In the genomic region with DNA sequence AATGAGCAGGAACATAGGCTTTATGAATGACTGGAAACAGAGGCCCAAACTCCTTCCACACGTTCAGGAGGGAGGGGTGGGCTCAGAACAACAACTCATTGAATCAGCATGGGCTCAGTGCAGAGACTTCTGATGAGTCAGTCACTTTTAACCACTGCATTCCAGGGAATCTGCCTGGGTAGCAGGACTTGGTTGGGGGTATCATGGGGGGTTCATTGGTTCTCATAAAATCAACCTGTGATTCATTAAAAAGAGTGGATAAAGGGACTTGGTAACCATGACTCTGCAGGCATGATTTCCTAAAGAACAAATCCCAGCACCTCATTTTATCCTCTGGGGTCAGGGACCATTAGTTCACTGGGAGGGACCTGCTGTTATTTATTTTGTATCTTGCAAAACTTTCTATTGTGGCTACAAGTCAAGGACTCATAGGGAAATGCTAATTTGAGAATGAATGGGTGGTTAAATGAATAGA, we compare ENCODE assay signal across 13 cellular contexts. TPM values are rescaled to one million over a fixed set of nuclear protein-coding genes. Genes with fewer than 3 reads are reported as not detected.
A peak's percentile ranks its signal among the peaks of the same experiment; 100 is the strongest.
DNase-seq lines count a peak whose midpoint lies in the region; ATAC-seq and TF ChIP-seq lines count a peak whose summit lies in the region.
"Had no signal": no experiment of that assay in that cellular context is flagged by ENCODE, and none has a peak within 500 bp of the region (broad histone marks: within the 10 kb centered on the region; RNA-seq: fewer than 3 reads in every experiment).

No MANE protein-coding gene starts in this region.

- H3K36me3 ChIP-seq in SJSA1 = peaks cover 28% of the 10 kb centered on the region
- H3K36me3 ChIP-seq in osteoblast (ENCODE audit: insufficient read depth, low read length) = no peaks in the 10 kb centered on the region

- no peaks in the 10 kb centered on the region for H3K27me3 ChIP-seq in SJSA1 (replicated peaks)
- H3K27me3 ChIP-seq in osteoblast (ENCODE audit: insufficient read depth, low read length) = no peaks in the 10 kb centered on the region

- H3K4me2 ChIP-seq in osteoblast (ENCODE audit: insufficient read depth, low read length) = peak overlapping the region; percentile 51

- H2AFZ ChIP-seq in osteoblast (ENCODE audit: low read length) = no peak overlapping the region

- no peaks in the 10 kb centered on the region for H3K9me3 ChIP-seq in SJSA1 (replicated peaks)
- no peaks in the 10 kb centered on the region for H3K9me3 ChIP-seq in osteoblast (ENCODE audit: low read depth, low read length)

- DNase-seq in EH (ENCODE audit: low read depth) = peak; percentile 95
- peak; percentile 93 to 97 for DNase-seq in SJSA1 (ENCODE audit: low read depth in 1 of 2, low spot score in 2 of 2)
- peak; percentile 46 for DNase-seq in fibroblast of gingiva (ENCODE audit: low read depth)
- DNase-seq in osteoblast (ENCODE audit: insufficient read length, low spot score, missing footprints) = peak; percentile 84
- DNase-seq in HPDE6-E6E7 (ENCODE audit: extremely low spot score) = no peak
- DNase-seq in activated CD8-positive, alpha-beta memory T cell treated with anti-CD3 and anti-CD28 coated beads, Interleukin-2, amount 50 U/mL, for 4 hours = no peak
- no peak for DNase-seq in cerebellar nuclear complex (lab: John Stamatoyannopoulos, UW)
- DNase-seq: activated T-cell treated with anti-CD3 and anti-CD28 coated beads, Interleukin-2, amount 50 U/mL, for 24 hours; CD4-positive, CD25-positive, alpha-beta regulatory T cell; NCI-H1048; occipital lobe had no signal

- TF ChIP-seq CTCF in osteoblast (IDR thresholded peaks at IDR 0.05; ENCODE audit: extremely low read depth, low read depth, low read length) = no peak

- ATAC-seq in GM18909 (IDR thresholded peaks at IDR 0.05; ENCODE audit: poor library complexity, unreplicated experiment) = no peak
- ATAC-seq: GM12878 had no signal

- H3K4me1 ChIP-seq in SJSA1 (replicated peaks) = peaks cover 62% of the 10 kb centered on the region
- H3K4me1 ChIP-seq in osteoblast (ENCODE audit: insufficient read depth, low read length) = peaks cover 43% of the 10 kb centered on the region

- H3K27ac ChIP-seq in SJSA1 = peak overlapping the region; percentile 91
- H3K27ac ChIP-seq in osteoblast (ENCODE audit: low read depth, low read length) = peak overlapping the region; percentile 99

- no peaks in the 10 kb centered on the region for H4K20me1 ChIP-seq in osteoblast (ENCODE audit: insufficient read depth, low read length)

- H3K4me3 ChIP-seq in SJSA1 (no peak overlapping the region), osteoblast (ENCODE audit: insufficient read depth, low read length) (no peak overlapping the region)
- H3K4me3 ChIP-seq: GM12878 had no signal

- H3K79me2 ChIP-seq in osteoblast (ENCODE audit: insufficient read depth, low read length) = peaks cover 21% of the 10 kb centered on the region

RNA-seq across cellular contexts. Expression of a gene that starts 13.8 kb away (rescaled TPM):
- total RNA-seq in SJSA1 (2014; rRNA removed; shearing (Covaris generic)) = 164 and 202 TPM in 2 replicates
- 31.5 and 39.8 TPM in 2 replicates for total RNA-seq in osteoblast

RNA-seq across cellular contexts. Expression of a gene that starts 56.4 kb away (rescaled TPM):
- 1.8 and 5.4 TPM in 2 replicates for total RNA-seq in SJSA1 (2014; rRNA removed; shearing (Covaris generic))
- total RNA-seq in osteoblast = 5.3 and 6.9 TPM in 2 replicates

RNA-seq across cellular contexts. Expression of a gene that starts 58.2 kb away (rescaled TPM):
- total RNA-seq in SJSA1 (2014; rRNA removed; shearing (Covaris generic)) = 2.2 TPM in 1 of 2 replicates, not detected in the other
- total RNA-seq in osteoblast = 0.72 TPM in 1 of 2 replicates, not detected in the other
- total RNA-seq: CD4-positive, CD25-positive, alpha-beta regulatory T cell had no signal

Comparison
In these comparisons a context has a peak if more than half of its experiments do, and no peak if none do; other contexts are left out.
1. DNase-seq: peak in EH (single experiment), SJSA1 (2 of 2), fibroblast of gingiva (single experiment) and osteoblast (single experiment); none in HPDE6-E6E7 (single experiment), activated CD8-positive, alpha-beta memory T cell treated with anti-CD3 and anti-CD28 coated beads, Interleukin-2, amount 50 U/mL, for 4 hours (single experiment) and cerebellar nuclear complex (0 of 2).